Comparison of ENCODE assay signal across 34 cellular contexts in the genomic region with DNA sequence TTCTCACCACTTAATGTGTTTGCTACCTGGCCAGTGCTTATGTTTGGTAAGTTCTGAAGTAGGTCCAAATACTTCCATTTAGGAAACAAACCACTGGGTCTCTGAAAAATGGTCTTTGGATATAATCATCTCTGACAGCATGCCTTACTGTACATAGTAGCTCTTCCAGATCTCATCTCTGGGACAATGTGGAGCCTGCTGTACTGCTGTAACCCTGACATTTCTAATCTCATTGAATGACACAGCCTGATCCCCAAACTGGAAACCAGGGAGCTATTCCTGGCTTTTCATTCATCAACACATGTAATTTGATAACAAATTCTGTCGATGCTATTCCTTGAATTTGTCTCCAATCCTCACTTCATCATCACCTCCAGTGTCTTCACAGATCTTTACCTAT.
"Had no signal": no experiment of that assay in that cellular context is flagged by ENCODE, and none has a peak within 500 bp of the region (broad histone marks: within the 10 kb centered on the region; RNA-seq: fewer than 3 reads in every experiment).

No MANE protein-coding gene starts in this region.

- FAIRE-seq: astrocyte, bronchial epithelial cell had no signal

- H3K36me3 ChIP-seq: adrenal gland, ascending aorta, brain microvascular endothelial cell, breast epithelium, cardiac muscle cell had no signal

- H3K4me1 ChIP-seq: ascending aorta, breast epithelium had no signal

- H3K4me3 ChIP-seq: adrenal gland, ascending aorta, body of pancreas, breast epithelium, cardiac muscle cell had no signal

- H3K27ac ChIP-seq: adrenal gland, ascending aorta, body of pancreas, brain microvascular endothelial cell, breast epithelium, cardiac muscle cell had no signal

- DNase-seq: activated effector memory CD4-positive, alpha-beta T cell treated with anti-CD3 and anti-CD28 coated beads, Interleukin-2, amount 50 U/mL, for 16 hours; activated effector memory CD4-positive, alpha-beta T cell treated with Interleukin-2 at 50 U/mL for 16 hours; activated gamma-delta T cell; activated gamma-delta T cell treated with Interleukin-2 at 50 U/mL for 16 hours; activated naive CD4-positive, alpha-beta T cell; activated naive CD4-positive, alpha-beta T cell treated with anti-CD3 and anti-CD28 coated beads for 36 hours; activated naive CD4-positive, alpha-beta T cell treated with anti-CD3 and anti-CD28 coated beads, Interleukin-2, amount 10 ng/mL, durations not matched to agents 7 days and 5 days; activated naive CD4-positive, alpha-beta T cell treated with anti-CD3 and anti-CD28 coated beads, Interleukin-2, amount 50 U/mL, for 16 hours; activated naive CD4-positive, alpha-beta T cell treated with Interleukin-2 at 50 U/mL for 16 hours; activated naive CD8-positive, alpha-beta T cell treated with anti-CD3 and anti-CD28 coated beads for 36 hours; activated naive CD8-positive, alpha-beta T cell treated with anti-CD3 and anti-CD28 coated beads, Interleukin-2, amount 10 ng/mL, durations not matched to agents 7 days and 5 days; activated naive CD8-positive, alpha-beta T cell treated with anti-CD3 and anti-CD28 coated beads, Interleukin-2, amount 50 U/mL, for 24 hours; activated T-cell treated with anti-CD3 and anti-CD28 coated beads, Interleukin-2, amount 50 U/mL, for 1 hour; activated T-cell treated with anti-CD3 and anti-CD28 coated beads, Interleukin-2, amount 50 U/mL, for 24 hours; activated T-cell treated with anti-CD3 and anti-CD28 coated beads, Interleukin-2, amount 50 U/mL, for 4 hours; activated T-cell treated with anti-CD3 and anti-CD28 coated beads, Interleukin-2, amount 50 U/mL, for 48 hours; activated T-cell treated with anti-CD3 and anti-CD28 coated beads, Interleukin-2, amount 50 U/mL, for 72 hours; adrenal gland; amniotic stem cell; amygdala; anterior cingulate cortex; aorta; body of pancreas; brain microvascular endothelial cell; caudate nucleus; central memory CD4-positive, alpha-beta T cell; cerebellar nuclear complex had no signal

- H3K9me3 ChIP-seq: adrenal gland, ascending aorta, body of pancreas, breast epithelium had no signal

- ATAC-seq: activated naive CD4-positive, alpha-beta T cell treated with anti-CD3 and anti-CD28 coated beads, Interleukin-2, amount 50 U/mL, for 72 hours; activated naive CD8-positive, alpha-beta T cell treated with anti-CD3 and anti-CD28 coated beads, Interleukin-2, amount 50 U/mL, for 24 hours; activated T-cell treated with anti-CD3 and anti-CD28 coated beads, Interleukin-2, amount 50 U/mL, for 4 hours; activated T-cell treated with anti-CD3 and anti-CD28 coated beads, Interleukin-2, amount 50 U/mL, for 72 hours; activated T-helper 17 cell treated with anti-CD3 and anti-CD28 coated beads, Interleukin-2, amount 50 U/mL, for 72 hours; body of pancreas had no signal

- H3K27me3 ChIP-seq: adrenal gland, ascending aorta, body of pancreas, brain microvascular endothelial cell, breast epithelium, cardiac muscle cell had no signal
